Comparison of ENCODE assay signal across 9 cellular contexts in the genomic region with DNA sequence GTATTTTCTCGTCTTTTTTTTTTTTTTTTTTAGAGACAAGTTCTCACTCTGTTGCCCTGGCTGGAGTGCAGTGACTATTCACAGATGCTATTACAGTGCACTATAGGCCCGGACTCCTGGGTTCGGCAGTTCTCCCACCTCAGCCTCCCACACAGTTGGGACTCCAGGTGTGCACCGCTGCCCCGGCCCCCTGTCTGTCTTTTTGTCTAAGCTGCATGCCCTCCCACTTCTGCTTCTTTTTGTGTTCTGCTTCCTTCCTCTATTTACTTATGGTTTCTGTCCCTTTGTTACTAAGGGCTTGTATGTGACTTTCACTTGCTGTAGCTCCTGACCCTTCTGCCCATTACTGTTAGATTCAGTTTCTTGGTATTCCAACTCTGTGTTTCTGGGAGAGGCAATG. TPM values are rescaled to one million over a fixed set of nuclear protein-coding genes. Genes with fewer than 3 reads are reported as not detected.
DNase-seq lines count a peak whose midpoint lies in the region; ATAC-seq and TF ChIP-seq lines count a peak whose summit lies in the region.
"Had no signal": no experiment of that assay in that cellular context is flagged by ENCODE, and none has a peak within 500 bp of the region (broad histone marks: within the 10 kb centered on the region; RNA-seq: fewer than 3 reads in every experiment).

No MANE protein-coding gene starts in this region.

- intact Hi-C loops in activated CD8-positive, alpha-beta T cell treated with anti-CD3 and anti-CD28 coated beads for 36 hours (cut with micrococcal nuclease) = loop anchor here (2.0 kb wide), 1 partner anchor 14 kb away; no protein-coding TSS in a partner anchor

- H3K4me1 ChIP-seq in suprapubic skin = peaks cover 85% of the 10 kb centered on the region

- TF ChIP-seq EP300 in suprapubic skin (IDR thresholded peaks at IDR 0.05) = no peak

- H3K4me3 ChIP-seq in suprapubic skin = no peak overlapping the region
- H3K4me3 ChIP-seq: SJSA1 had no signal

- peaks cover 12 to 34% of the 10 kb centered on the region in 2 donors for H3K36me3 Mint-ChIP-seq in activated T-cell treated with anti-CD3 and anti-CD28 coated beads, Interleukin-2, amount 50 U/mL, for 72 hours (ENCODE audit: insufficient read depth in 2 of 2)
- peaks cover 74% of the 10 kb centered on the region for H3K36me3 Mint-ChIP-seq in activated CD8-positive, alpha-beta T cell treated with anti-CD3 and anti-CD28 coated beads for 36 hours (ENCODE audit: low read depth)

- no peaks in the 10 kb centered on the region for H3K9me3 Mint-ChIP-seq in activated T-cell treated with anti-CD3 and anti-CD28 coated beads, Interleukin-2, amount 50 U/mL, for 72 hours
- H3K9me3 Mint-ChIP-seq in activated CD8-positive, alpha-beta T cell treated with anti-CD3 and anti-CD28 coated beads for 36 hours = no peaks in the 10 kb centered on the region

- H3K4me3 Mint-ChIP-seq in activated T-cell treated with anti-CD3 and anti-CD28 coated beads, Interleukin-2, amount 50 U/mL, for 72 hours = peak overlapping the region; percentile 48 to 66
- peak overlapping the region; percentile 46 for H3K4me3 Mint-ChIP-seq in activated CD8-positive, alpha-beta T cell treated with anti-CD3 and anti-CD28 coated beads for 36 hours

- ATAC-seq in activated T-cell treated with anti-CD3 and anti-CD28 coated beads, Interleukin-2, amount 50 U/mL, for 72 hours (replicated peaks in 1 of 2) = no peak
- peak; percentile 37 for ATAC-seq in HG03108 (IDR thresholded peaks at IDR 0.05; ENCODE audit: unreplicated experiment)
- peak; percentile 1 for ATAC-seq in activated CD8-positive, alpha-beta T cell treated with anti-CD3 and anti-CD28 coated beads for 36 hours

- peaks cover 13% of the 10 kb centered on the region for H3K36me3 ChIP-seq in suprapubic skin

- H3K27me3 Mint-ChIP-seq in activated T-cell treated with anti-CD3 and anti-CD28 coated beads, Interleukin-2, amount 50 U/mL, for 72 hours (ENCODE audit: low read depth) = no peaks in the 10 kb centered on the region
- H3K27me3 Mint-ChIP-seq in activated CD8-positive, alpha-beta T cell treated with anti-CD3 and anti-CD28 coated beads for 36 hours = no peaks in the 10 kb centered on the region

- 70% methylated on average over 5 of the region's 5 CpGs for WGBS in suprapubic skin

- CTCF ChIA-PET in activated CD8-positive, alpha-beta T cell treated with anti-CD3 and anti-CD28 coated beads for 36 hours (lab: Charles Lee) = interaction anchor here (0.7 to 18.9 kb wide), 8 partner anchors 10 to 96 kb away, joined by 3 to 260 read pairs (median 12); partner anchors contain the start of genes PRMT7, SLC7A6 and SLC7A6OS

- peaks cover 96% of the 10 kb centered on the region for H3K4me1 Mint-ChIP-seq in activated T-cell treated with anti-CD3 and anti-CD28 coated beads, Interleukin-2, amount 50 U/mL, for 72 hours (ENCODE audit: low read depth)
- peaks cover 87% of the 10 kb centered on the region for H3K4me1 Mint-ChIP-seq in activated CD8-positive, alpha-beta T cell treated with anti-CD3 and anti-CD28 coated beads for 36 hours (ENCODE audit: low read depth)

- TF ChIP-seq POLR2A in suprapubic skin (IDR thresholded peaks at IDR 0.05) = no peak

- no peak for TF ChIP-seq CTCF in activated CD8-positive, alpha-beta T cell treated with anti-CD3 and anti-CD28 coated beads for 36 hours (IDR thresholded peaks at IDR 0.05)
- no peak for TF ChIP-seq CTCF in suprapubic skin (IDR thresholded peaks at IDR 0.05)

- DNase-seq in activated T-cell treated with anti-CD3 and anti-CD28 coated beads, Interleukin-2, amount 50 U/mL, for 72 hours = no peak
- DNase-seq in activated T-cell treated with anti-CD3 and anti-CD28 coated beads, Interleukin-2, amount 50 U/mL, for 1 hour = no peak
- peak; percentile 45 for DNase-seq in activated CD8-positive, alpha-beta T cell treated with anti-CD3 and anti-CD28 coated beads for 36 hours
- DNase-seq in suprapubic skin (ENCODE audit: low spot score in 2 of 2) (no peak), GM03348 (ENCODE audit: low spot score) (no peak)
- no peak for DNase-seq in activated CD8-positive, alpha-beta memory T cell treated with anti-CD3 and anti-CD28 coated beads, Interleukin-2, amount 50 U/mL, for 48 hours
- no peak for DNase-seq in effector CD8-positive, alpha-beta T cell (lab: John Stamatoyannopoulos, UW)

- no peaks in the 10 kb centered on the region for H3K27me3 ChIP-seq in suprapubic skin
- H3K27me3 ChIP-seq: SJSA1 had no signal

- POLR2A ChIA-PET in activated CD8-positive, alpha-beta T cell treated with anti-CD3 and anti-CD28 coated beads for 36 hours (lab: Charles Lee) = interaction anchor here (0.8 to 6.1 kb wide), 10 partner anchors 9 to 48 kb away, joined by 3 to 27 read pairs (median 5); partner anchors contain the start of genes PLA2G15 and SLC7A6

- H3K27ac ChIP-seq in suprapubic skin = peak overlapping the region; percentile 71
- H3K27ac ChIP-seq: SJSA1 had no signal

- H3K9me3 ChIP-seq in suprapubic skin = no peaks in the 10 kb centered on the region
- H3K9me3 ChIP-seq: SJSA1 had no signal

- H3K27ac Mint-ChIP-seq in activated T-cell treated with anti-CD3 and anti-CD28 coated beads, Interleukin-2, amount 50 U/mL, for 72 hours = peak overlapping the region; percentile 95
- H3K27ac Mint-ChIP-seq in activated CD8-positive, alpha-beta T cell treated with anti-CD3 and anti-CD28 coated beads for 36 hours = peak overlapping the region; percentile 95

RNA-seq across cellular contexts. Expression of gene SLC7A6, which starts 20.5 kb away (rescaled TPM):
- total RNA-seq in activated T-cell treated with anti-CD3 and anti-CD28 coated beads, Interleukin-2, amount 50 U/mL, for 72 hours = 100 to 1,000 TPM in 1 of 2 donors, 10 to 100 TPM in 1; 99.8 to 131 TPM
- 10 to 100 TPM; 73.8 to 76.9 TPM for total RNA-seq in activated CD8-positive, alpha-beta T cell treated with anti-CD3 and anti-CD28 coated beads for 36 hours
- total RNA-seq in suprapubic skin = 100 to 1,000 TPM in 1 of 4 donors, 10 to 100 TPM in 3; 31.5 to 167 (median 49.0) TPM

RNA-seq across cellular contexts. Expression of gene SLC7A6OS, which starts 25.9 kb away (rescaled TPM):
- 10 to 100 TPM; 21.9 to 25.8 TPM for total RNA-seq in activated T-cell treated with anti-CD3 and anti-CD28 coated beads, Interleukin-2, amount 50 U/mL, for 72 hours
- total RNA-seq in activated CD8-positive, alpha-beta T cell treated with anti-CD3 and anti-CD28 coated beads for 36 hours = 10 to 100 TPM; 20.2 to 23.1 TPM
- 10 to 100 TPM in 2 of 4 donors, 1 to 10 TPM in 2; 8.8 to 18.1 (median 10.1) TPM for total RNA-seq in suprapubic skin

RNA-seq across cellular contexts. Expression of gene PRMT7, which starts 26.0 kb away (rescaled TPM):
- 10 to 100 TPM; 71.2 to 75.9 TPM for total RNA-seq in activated T-cell treated with anti-CD3 and anti-CD28 coated beads, Interleukin-2, amount 50 U/mL, for 72 hours
- 10 to 100 TPM; 67.4 to 78.4 TPM for total RNA-seq in activated CD8-positive, alpha-beta T cell treated with anti-CD3 and anti-CD28 coated beads for 36 hours
- 100 to 1,000 TPM in 1 of 4 donors, 10 to 100 TPM in 3; 38.8 to 101 (median 69.9) TPM for total RNA-seq in suprapubic skin

RNA-seq across cellular contexts. Expression of gene PLA2G15, which starts 39.7 kb away (rescaled TPM):
- total RNA-seq in activated T-cell treated with anti-CD3 and anti-CD28 coated beads, Interleukin-2, amount 50 U/mL, for 72 hours = 1 to 10 TPM; 6.1 to 7.6 TPM
- 1 to 10 TPM; 6.7 to 6.8 TPM for total RNA-seq in activated CD8-positive, alpha-beta T cell treated with anti-CD3 and anti-CD28 coated beads for 36 hours
- total RNA-seq in suprapubic skin = 10 to 100 TPM; 11.2 to 26.6 (median 23.6) TPM

RNA-seq across cellular contexts. Expression of gene ESRP2, which starts 48.9 kb away (rescaled TPM):
- total RNA-seq in activated T-cell treated with anti-CD3 and anti-CD28 coated beads, Interleukin-2, amount 50 U/mL, for 72 hours = under 1 TPM; 0.31 to 0.63 TPM
- total RNA-seq in activated CD8-positive, alpha-beta T cell treated with anti-CD3 and anti-CD28 coated beads for 36 hours = under 1 TPM; 0.65 to 0.77 TPM
- total RNA-seq in suprapubic skin = 100 to 1,000 TPM in 2 of 4 donors, 10 to 100 TPM in 2; 77.0 to 133 (median 99.7) TPM

Comparison
In these comparisons a context has a peak if more than half of its experiments do, and no peak if none do; other contexts are left out.
1. ATAC-seq: peak in HG03108 (single experiment) and activated CD8-positive, alpha-beta T cell treated with anti-CD3 and anti-CD28 coated beads for 36 hours (single experiment); none in activated T-cell treated with anti-CD3 and anti-CD28 coated beads, Interleukin-2, amount 50 U/mL, for 72 hours (0 of 2).